In the genomic region with DNA sequence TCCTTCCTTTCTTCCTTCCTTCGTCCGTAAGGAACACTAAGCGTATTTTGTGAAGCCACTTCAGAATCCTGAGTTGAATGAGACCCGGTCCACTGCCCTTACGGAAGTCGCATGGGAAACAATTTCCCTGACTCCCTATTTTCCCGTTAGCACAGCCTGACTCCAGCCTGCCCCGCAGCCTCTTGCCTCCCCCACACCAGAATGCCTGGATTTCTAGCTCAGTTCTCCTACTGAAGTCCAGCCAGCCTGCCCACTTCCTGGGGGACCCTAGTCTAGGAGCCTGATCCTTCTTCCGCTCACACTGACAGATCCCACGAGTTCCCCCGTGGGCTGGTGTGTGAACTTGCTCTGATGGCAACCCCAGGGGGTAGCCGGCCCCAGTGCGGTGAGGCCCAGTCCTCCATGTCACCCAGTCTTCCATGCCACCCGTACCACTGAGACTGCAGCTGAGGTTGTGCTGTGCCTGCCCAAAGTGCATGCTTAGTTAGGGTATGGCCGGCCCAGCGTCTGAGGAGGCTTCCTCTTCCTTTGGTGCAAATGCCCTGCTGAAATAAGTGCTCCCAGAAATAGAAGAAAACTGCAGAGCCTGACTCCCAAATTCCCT, we compare ENCODE assay signal across 9 cellular contexts. TPM values are rescaled to one million over a fixed set of nuclear protein-coding genes. Genes with fewer than 3 reads are reported as not detected.
DNase-seq lines count a peak whose midpoint lies in the region; ATAC-seq and TF ChIP-seq lines count a peak whose summit lies in the region.
"Had no signal": no experiment of that assay in that cellular context is flagged by ENCODE, and none has a peak within 500 bp of the region (broad histone marks: within the 10 kb centered on the region; RNA-seq: fewer than 3 reads in every experiment).

No MANE protein-coding gene starts in this region.

- no peaks in the 10 kb centered on the region for H3K79me2 ChIP-seq in smooth muscle cell (ENCODE audit: low read depth)

- H3K36me3 ChIP-seq in esophagus muscularis mucosa (peaks cover 0 to 14% (median 0%) of the 10 kb centered on the region in 4 donors), smooth muscle cell (ENCODE audit: low read depth) (no peaks in the 10 kb centered on the region)

- H3K4me3 Mint-ChIP-seq in CD4-positive, alpha-beta T cell = no peak overlapping the region
- H3K4me3 Mint-ChIP-seq: stimulated activated naive CD8-positive, alpha-beta T cell treated with anti-CD3 and anti-CD28 coated beads, Interleukin-15, Interleukin-2, amounts not matched to agents 100 ng/mL and 50 ng/mL, for 24 hours had no signal

- no peak overlapping the region for H3K27ac Mint-ChIP-seq in CD4-positive, alpha-beta T cell
- H3K27ac Mint-ChIP-seq: stimulated activated naive CD8-positive, alpha-beta T cell treated with anti-CD3 and anti-CD28 coated beads, Interleukin-15, Interleukin-2, amounts not matched to agents 100 ng/mL and 50 ng/mL, for 24 hours had no signal

- H3K9ac ChIP-seq in smooth muscle cell (ENCODE audit: low read depth) = no peak overlapping the region

- peaks cover 18% of the 10 kb centered on the region for H3F3A ChIP-seq in smooth muscle cell (ENCODE audit: low read depth)

- no peaks in the 10 kb centered on the region for H3K36me3 Mint-ChIP-seq in CD4-positive, alpha-beta T cell (ENCODE audit: low read depth)

- peak overlapping the region; percentile 15 for H2AFZ ChIP-seq in smooth muscle cell (ENCODE audit: low read depth)

- CTCF ChIA-PET in CD4-positive, alpha-beta T cell (lab: Charles Lee) = no interaction called here

- WGBS in esophagus muscularis mucosa = 78% methylated on average over 15 of the region's 16 CpGs
- WGBS in smooth muscle cell (ENCODE audit: low lambda C conversion rate) = 70% methylated on average over 16 of the region's 16 CpGs

- H3K27me3 Mint-ChIP-seq in CD4-positive, alpha-beta T cell = peaks cover 23% of the 10 kb centered on the region

- no peak for TF ChIP-seq EP300 in esophagus muscularis mucosa (IDR thresholded peaks at IDR 0.05)

- H3K4me1 ChIP-seq in esophagus muscularis mucosa (peaks cover 82 to 84% (median 83%) of the 10 kb centered on the region in 4 donors), smooth muscle cell (ENCODE audit: low read depth) (peaks cover 20% of the 10 kb centered on the region)

- TF ChIP-seq CTCF in esophagus muscularis mucosa (IDR thresholded peaks at IDR 0.05) = no peak
- no peak for TF ChIP-seq CTCF in smooth muscle cell (IDR thresholded peaks at IDR 0.05; ENCODE audit: borderline replicate concordance, insufficient read depth, poor library complexity, severe bottlenecking)
- TF ChIP-seq CTCF in CD4-positive, alpha-beta T cell (IDR thresholded peaks at IDR 0.05) = no peak

- H3K27ac ChIP-seq in esophagus muscularis mucosa (replicated peaks in 1 of 4) (peak overlapping the region; percentile 77 to 91 (median 89)), smooth muscle cell (ENCODE audit: low read depth) (peak overlapping the region; percentile 56)
- H3K27ac ChIP-seq in CD4-positive, alpha-beta T cell (ENCODE audit: low read depth, low read length) = no peak overlapping the region

- DNase-seq in esophagus muscularis mucosa (ENCODE audit: extremely low spot score) (no peak), smooth muscle cell (lab: John Stamatoyannopoulos, UW; ENCODE audit: unreplicated experiment) (no peak), HK-2 (ENCODE audit: unreplicated experiment) (no peak), AG20443 (ENCODE audit: low spot score) (no peak)
- DNase-seq in CD4-positive, alpha-beta T cell = no peak

- H3K9me3 Mint-ChIP-seq in CD4-positive, alpha-beta T cell = no peaks in the 10 kb centered on the region

- no peaks in the 10 kb centered on the region for H3K27me3 ChIP-seq in esophagus muscularis mucosa
- H3K27me3 ChIP-seq in smooth muscle cell (ENCODE audit: low read depth) = no peaks in the 10 kb centered on the region
- H3K27me3 ChIP-seq in CD4-positive, alpha-beta T cell (ENCODE audit: control insufficient read depth, insufficient read depth, low read length) = no peaks in the 10 kb centered on the region

- H4K20me1 ChIP-seq in smooth muscle cell (ENCODE audit: low read depth) = no peaks in the 10 kb centered on the region

- ATAC-seq in GM19395 (IDR thresholded peaks at IDR 0.05; ENCODE audit: unreplicated experiment) = peak; percentile 42
- ATAC-seq in HG03175 (IDR thresholded peaks at IDR 0.05; ENCODE audit: unreplicated experiment) = peak; percentile 20
- ATAC-seq in CD4-positive, alpha-beta T cell (ENCODE audit: poor library complexity) = no peak
- no peak for ATAC-seq in esophagus mucosa

- H3K4me2 ChIP-seq in smooth muscle cell = peak overlapping the region; percentile 59

- H3K9me3 ChIP-seq in esophagus muscularis mucosa = no peaks in the 10 kb centered on the region
- no peaks in the 10 kb centered on the region for H3K9me3 ChIP-seq in smooth muscle cell (replicated peaks; ENCODE audit: low read depth)
- H3K9me3 ChIP-seq in CD4-positive, alpha-beta T cell (ENCODE audit: control insufficient read depth, low read length) = no peaks in the 10 kb centered on the region

- intact Hi-C loops in esophagus muscularis mucosa (cut with DNase I) = no loop called here
- intact Hi-C loops in CD4-positive, alpha-beta T cell (cut with DNase I, micrococcal nuclease) = no loop called here

- H3K4me3 ChIP-seq in esophagus muscularis mucosa (no peak overlapping the region), smooth muscle cell (no peak overlapping the region)

- TF ChIP-seq POLR2A in esophagus muscularis mucosa (IDR thresholded peaks at IDR 0.05; ENCODE audit: low read depth) = no peak

- POLR2A ChIA-PET in CD4-positive, alpha-beta T cell (lab: Charles Lee) = no interaction called here

- H3K4me1 Mint-ChIP-seq in CD4-positive, alpha-beta T cell (ENCODE audit: low read depth) = peaks cover 6% of the 10 kb centered on the region

RNA-seq across cellular contexts. Expression of a gene that starts 31.6 kb away (rescaled TPM):
- total RNA-seq in esophagus muscularis mucosa (100 to 1,000 TPM in 1 of 4 donors, 10 to 100 TPM in 3; 56.5 to 155 (median 80.7) TPM), smooth muscle cell (4.4 and 13.6 TPM in 2 replicates), esophagus mucosa (135 TPM)
- polyA plus RNA-seq in smooth muscle cell = 22.5 and 37.3 TPM in 2 replicates
- total RNA-seq in CD4-positive, alpha-beta T cell = under 1 TPM; 0.28 to 0.38 TPM

Comparison
In these comparisons a context has a peak if more than half of its experiments do, and no peak if none do; other contexts are left out.
1. ATAC-seq: peak in GM19395 (single experiment) and HG03175 (single experiment); none in CD4-positive, alpha-beta T cell (single experiment) and esophagus mucosa (single experiment).